In genomic region chr4:39528056-39528465, GRCh38 we compare ENCODE assay signal across 8 cellular contexts.
DNase-seq lines count a peak whose midpoint lies in the region; ATAC-seq and TF ChIP-seq lines count a peak whose summit lies in the region.

No MANE protein-coding gene starts in this region.

- H3K36me3 ChIP-seq in mucosa of stomach (ENCODE audit: control insufficient read depth, insufficient read depth, low read length) = no peaks in the 10 kb centered on the region

- H3K4me1 Mint-ChIP-seq in effector memory CD8-positive, alpha-beta T cell (ENCODE audit: low read depth in 2 of 2) = peaks cover 13 to 14% of the 10 kb centered on the region in 2 donors

- H3K4me1 ChIP-seq in mucosa of stomach (ENCODE audit: control insufficient read depth, insufficient read depth, low read length) = peaks cover 5% of the 10 kb centered on the region

- H3K27ac Mint-ChIP-seq in effector memory CD8-positive, alpha-beta T cell = peak overlapping the region; percentile 74 to 94

- H3K4me3 ChIP-seq in GM12875 (ENCODE audit: low read depth, low read length) = peak overlapping the region; percentile 99
- H3K4me3 ChIP-seq in mucosa of stomach (ENCODE audit: low read length) = peak overlapping the region; percentile 87

- peak; percentile 7 for DNase-seq in RPMI8226
- no peak for DNase-seq in effector memory CD8-positive, alpha-beta T cell
- no peak for DNase-seq in retina
- DNase-seq in OCI-M1 (lab: John Stamatoyannopoulos, UW) = no peak
- no peak for DNase-seq in ecto neural progenitor cell (ENCODE audit: low spot score)

- H3K27me3 ChIP-seq in mucosa of stomach (ENCODE audit: control insufficient read depth, insufficient read depth, low read length) = no peaks in the 10 kb centered on the region

- H3K9me3 Mint-ChIP-seq in effector memory CD8-positive, alpha-beta T cell = peaks cover 5 to 16% of the 10 kb centered on the region in 2 donors

- H3K36me3 Mint-ChIP-seq in effector memory CD8-positive, alpha-beta T cell (ENCODE audit: insufficient read depth) = no peaks in the 10 kb centered on the region

- no peak for ATAC-seq in effector memory CD8-positive, alpha-beta T cell (replicated peaks)
- no peak for ATAC-seq in HG03460 (IDR thresholded peaks at IDR 0.05; ENCODE audit: unreplicated experiment)

- H3K9ac ChIP-seq in mucosa of stomach (ENCODE audit: low read length) = peak overlapping the region; percentile 96

- peak overlapping the region; percentile 96 to 98 for H3K4me3 Mint-ChIP-seq in effector memory CD8-positive, alpha-beta T cell

- no peaks in the 10 kb centered on the region for H3K27me3 Mint-ChIP-seq in effector memory CD8-positive, alpha-beta T cell

- TF ChIP-seq CTCF in GM12875 (IDR thresholded peaks at IDR 0.05; ENCODE audit: borderline replicate concordance, insufficient read depth, low read depth, low read length) = no peak

- H3K9me3 ChIP-seq in mucosa of stomach (ENCODE audit: control insufficient read depth, low read length) = no peaks in the 10 kb centered on the region
